In genomic region chr15:26686547-26687187, GRCh38 we compare ENCODE assay signal across 28 cellular contexts.
"Had no signal": no experiment of that assay in that cellular context is flagged by ENCODE, and none has a peak within 500 bp of the region (broad histone marks: within the 10 kb centered on the region; RNA-seq: fewer than 3 reads in every experiment).

No MANE protein-coding gene starts in this region.

- H3K27ac ChIP-seq: coronary artery, esophagus squamous epithelium, heart right ventricle, neutrophil, pancreas, suprapubic skin, transverse colon, upper lobe of right lung, uterus had no signal

- DNase-seq: dermis blood vessel endothelial cell; effector memory CD4-positive, alpha-beta T cell; erythroblast; esophagus squamous epithelium; foreskin melanocyte; glutamatergic neuron; heart right ventricle; immature natural killer cell; islet precursor cell; mesenchymal stem cell; natural killer cell; stimulated activated CD4-positive, alpha-beta T cell treated with anti-CD3 and anti-CD28 coated beads, Interleukin-12 subunit alpha, Interleukin-12 subunit beta, amount 100 ng/mL, for 4 hours; stimulated activated CD4-positive, alpha-beta T cell treated with anti-CD3 and anti-CD28 coated beads, Interleukin-1b, Interleukin-23, amount 100 ng/mL, for 48 hours; stimulated activated CD4-positive, alpha-beta T cell treated with anti-CD3 and anti-CD28 coated beads, Interleukin-4, amount 100 ng/mL, for 1 hour; stimulated activated CD8-positive, alpha-beta memory T cell treated with anti-CD3 and anti-CD28 coated beads, Interleukin-4, amount 100 ng/mL, for 48 hours; stimulated activated naive CD4-positive, alpha-beta T cell; stimulated activated naive CD8-positive, alpha-beta T cell treated with anti-CD3 and anti-CD28 coated beads, Interleukin-15, amount 100 ng/mL, for 72 hours; transverse colon; upper lobe of right lung; uterus had no signal

- H3K4me1 ChIP-seq: esophagus squamous epithelium, heart right ventricle, pancreas, suprapubic skin, transverse colon, upper lobe of right lung, uterus had no signal

- H3K4me3 ChIP-seq: coronary artery, esophagus squamous epithelium, heart right ventricle, pancreas, smooth muscle cell, suprapubic skin, transverse colon, upper lobe of right lung, uterus had no signal

- ATAC-seq: heart right ventricle; left lobe of liver; natural killer cell; pancreas; sciatic nerve; stimulated activated naive CD8-positive, alpha-beta T cell treated with anti-CD3 and anti-CD28 coated beads, Interleukin-15, amount 100 ng/mL, for 72 hours; upper lobe of right lung had no signal

- H3K4me3 Mint-ChIP-seq: immature natural killer cell; natural killer cell; stimulated activated naive CD8-positive, alpha-beta T cell treated with anti-CD3 and anti-CD28 coated beads, Interleukin-15, amount 100 ng/mL, for 72 hours had no signal

- H3K9me3 ChIP-seq: esophagus squamous epithelium, neutrophil, pancreas, suprapubic skin, upper lobe of right lung, uterus had no signal

- H3K36me3 ChIP-seq: esophagus squamous epithelium, heart right ventricle, neutrophil, pancreas, suprapubic skin, transverse colon, upper lobe of right lung, uterus had no signal

- H3K36me3 Mint-ChIP-seq: immature natural killer cell, natural killer cell had no signal

- H3K27me3 Mint-ChIP-seq: progenitor cell of endocrine pancreas; stimulated activated naive CD8-positive, alpha-beta T cell treated with anti-CD3 and anti-CD28 coated beads, Interleukin-15, amount 100 ng/mL, for 72 hours had no signal

- H3K4me2 ChIP-seq: smooth muscle cell had no signal

- H3K27ac Mint-ChIP-seq: immature natural killer cell; natural killer cell; progenitor cell of endocrine pancreas; stimulated activated naive CD8-positive, alpha-beta T cell treated with anti-CD3 and anti-CD28 coated beads, Interleukin-15, amount 100 ng/mL, for 72 hours had no signal

- H3K27me3 ChIP-seq: esophagus squamous epithelium, neutrophil, pancreas, suprapubic skin, transverse colon, upper lobe of right lung, uterus had no signal

- H3K4me1 Mint-ChIP-seq: immature natural killer cell; natural killer cell; stimulated activated naive CD8-positive, alpha-beta T cell treated with anti-CD3 and anti-CD28 coated beads, Interleukin-15, amount 100 ng/mL, for 72 hours had no signal
